ENCODE assay signal across 18 cellular contexts in genomic region chr20:23087587-23088275, GRCh38. TPM values are rescaled to one million over a fixed set of nuclear protein-coding genes. Genes with fewer than 3 reads are reported as not detected.
DNase-seq lines count a peak whose midpoint lies in the region; ATAC-seq and TF ChIP-seq lines count a peak whose summit lies in the region.
"Had no signal": no experiment of that assay in that cellular context is flagged by ENCODE, and none has a peak within 500 bp of the region (broad histone marks: within the 10 kb centered on the region; RNA-seq: fewer than 3 reads in every experiment).

No MANE protein-coding gene starts in this region.

- CTCF ChIA-PET in MCF 10A (lab: Yijun Ruan, JAX) (interaction anchor here (0.7 kb wide), 2 partner anchors 113 to 205 kb away, joined by 3 to 4 read pairs; no protein-coding TSS in a partner anchor), mammary epithelial cell (lab: Charles Lee; ENCODE audit: low non-redundant PET) (no interaction called here)

- no peak for TF ChIP-seq EP300 in upper lobe of left lung (IDR thresholded peaks at IDR 0.05)

- no peak for DNase-seq in MCF 10A (ENCODE audit: unreplicated experiment)
- no peak for DNase-seq in mammary epithelial cell
- peak; percentile 17 to 56 for DNase-seq in upper lobe of left lung
- no peak for DNase-seq in inferior parietal cortex (ENCODE audit: extremely low spot score)
- no peak for DNase-seq in activated CD4-positive, alpha-beta T cell treated with anti-CD3 and anti-CD28 coated beads for 4 hours
- no peak for DNase-seq in SW 1271 (lab: John Stamatoyannopoulos, UW)
- DNase-seq: activated CD8-positive, alpha-beta memory T cell treated with anti-CD3 and anti-CD28 coated beads, Interleukin-2, amount 50 U/mL, for 48 hours; IMR-90; NCI-H187; NCI-H69; SHP77 treated with DMSO at 0.1 percent for 48 hours had no signal

- H3K27me3 ChIP-seq in mammary epithelial cell (ENCODE audit: insufficient read depth, low read length) (no peaks in the 10 kb centered on the region), duodenal mucosa (ENCODE audit: control insufficient read depth in 1 of 2, insufficient read depth in 2 of 2, low read length in 2 of 2) (no peaks in the 10 kb centered on the region), neutrophil (no peaks in the 10 kb centered on the region), upper lobe of left lung (no peaks in the 10 kb centered on the region)

- H3K4me1 Mint-ChIP-seq in MCF 10A (ENCODE audit: insufficient read depth, unreplicated experiment): peaks cover 5% of the 10 kb centered on the region

- ATAC-seq in upper lobe of left lung (ENCODE audit: low FRiP score in 2 of 2): peak in 1 of 2 donors; percentile 40
- ATAC-seq: WTC11 had no signal

- H3K36me3 ChIP-seq in mammary epithelial cell (ENCODE audit: insufficient read depth, low read length) (no peaks in the 10 kb centered on the region), duodenal mucosa (ENCODE audit: control insufficient read depth in 1 of 2, insufficient read depth in 2 of 2, low read length in 2 of 2) (no peaks in the 10 kb centered on the region), neutrophil (peaks cover 2% of the 10 kb centered on the region), upper lobe of left lung (no peaks in the 10 kb centered on the region)

- H2AFZ ChIP-seq in mammary epithelial cell (ENCODE audit: low read depth, low read length): no peak overlapping the region

- H3K4me2 ChIP-seq in mammary epithelial cell (ENCODE audit: insufficient read depth, low read depth, low read length): no peak overlapping the region

- H3K27ac ChIP-seq in mammary epithelial cell (ENCODE audit: insufficient read depth, low read depth, low read length): no peak overlapping the region
- H3K27ac ChIP-seq in duodenal mucosa (ENCODE audit: low read depth, low read length): peak overlapping the region; percentile 67
- H3K27ac ChIP-seq in neutrophil: peak overlapping the region; percentile 99
- H3K27ac ChIP-seq in upper lobe of left lung: peak overlapping the region; percentile 89 to 97 (median 92)

- no peak overlapping the region for H3K4me3 ChIP-seq in mammary epithelial cell (replicated peaks in 1 of 3; ENCODE audit: insufficient read depth in 1 of 3, low read depth in 2 of 3, low read length in 3 of 3)
- no peak overlapping the region for H3K4me3 ChIP-seq in duodenal mucosa (ENCODE audit: low read depth in 1 of 2, low read length in 2 of 2)
- H3K4me3 ChIP-seq in neutrophil (ENCODE audit: low read depth in 1 of 2, low read length in 1 of 2): peak overlapping the region in 1 of 2 experiments; percentile 90
- no peak overlapping the region for H3K4me3 ChIP-seq in upper lobe of left lung
- H3K4me3 ChIP-seq: mucosa of descending colon had no signal

- intact Hi-C loops in MCF 10A (cut with micrococcal nuclease): no loop called here
- intact Hi-C loops in mammary epithelial cell (cut with micrococcal nuclease): no loop called here

- TF ChIP-seq POLR2A in upper lobe of left lung (IDR thresholded peaks at IDR 0.05): no peak

- no peaks in the 10 kb centered on the region for H3K9me3 ChIP-seq in mammary epithelial cell (replicated peaks; ENCODE audit: insufficient read depth, low read length)
- no peaks in the 10 kb centered on the region for H3K9me3 ChIP-seq in duodenal mucosa (ENCODE audit: control insufficient read depth in 1 of 2, low read length in 2 of 2)
- no peaks in the 10 kb centered on the region for H3K9me3 ChIP-seq in neutrophil
- H3K9me3 ChIP-seq in upper lobe of left lung: no peaks in the 10 kb centered on the region
- H3K9me3 ChIP-seq: mucosa of descending colon had no signal

- no TSS peak for BruUV-seq in MCF 10A (replicated peaks; lab: Mats Ljungman, UMichigan)
- BruUV-seq in mammary epithelial cell (replicated peaks; lab: Mats Ljungman, UMichigan): no TSS peak

- no peaks in the 10 kb centered on the region for H3K9me3 Mint-ChIP-seq in MCF 10A (ENCODE audit: unreplicated experiment)
- H3K9me3 Mint-ChIP-seq: WTC11 had no signal

- no peaks in the 10 kb centered on the region for H3K36me3 Mint-ChIP-seq in MCF 10A (ENCODE audit: insufficient read depth, unreplicated experiment)
- H3K36me3 Mint-ChIP-seq: activated naive CD8-positive, alpha-beta T cell; WTC11 had no signal

- H3K79me2 ChIP-seq in mammary epithelial cell (ENCODE audit: insufficient read depth, low read length): no peaks in the 10 kb centered on the region

- H3K4me3 Mint-ChIP-seq in MCF 10A (ENCODE audit: unreplicated experiment): no peak overlapping the region
- H3K4me3 Mint-ChIP-seq: activated naive CD8-positive, alpha-beta T cell; WTC11 had no signal

- 86% methylated on average over 7 of the region's 10 CpGs for WGBS in mammary epithelial cell (ENCODE audit: low coverage, missing lambda C conversion rate)
- WGBS in upper lobe of left lung, 2 donors: 68 to 79% methylated on average over 10 of the region's 10 CpGs

- H3K9ac ChIP-seq in mammary epithelial cell (ENCODE audit: insufficient read depth, low read length): no peak overlapping the region
- no peak overlapping the region for H3K9ac ChIP-seq in duodenal mucosa (ENCODE audit: low read depth in 1 of 2, low read length in 2 of 2)

- TF ChIP-seq CTCF in MCF 10A (IDR thresholded peaks at IDR 0.05; ENCODE audit: unreplicated experiment) (no peak), mammary epithelial cell (conservative IDR thresholded peaks at IDR 0.05 in 1 of 2, IDR thresholded peaks at IDR 0.05 in 1 of 2; ENCODE audit: extremely low read depth in 1 of 2, insufficient read depth in 1 of 2, low read depth in 1 of 2, low read length in 2 of 2) (no peak), neutrophil (IDR thresholded peaks at IDR 0.05) (no peak), upper lobe of left lung (IDR thresholded peaks at IDR 0.05) (no peak)

- no peaks in the 10 kb centered on the region for H4K20me1 ChIP-seq in mammary epithelial cell (ENCODE audit: insufficient read depth, low read length)

- H3K4me1 ChIP-seq in mammary epithelial cell (ENCODE audit: insufficient read depth, low read length) (peaks cover 6% of the 10 kb centered on the region), duodenal mucosa (ENCODE audit: control insufficient read depth in 1 of 2, insufficient read depth in 2 of 2, low read length in 2 of 2) (no peaks in the 10 kb centered on the region), neutrophil (ENCODE audit: control insufficient read depth in 1 of 2, insufficient read depth in 1 of 2, low read depth in 1 of 2, low read length in 1 of 2) (peaks cover 42 to 49% of the 10 kb centered on the region in 2 experiments), upper lobe of left lung (peaks cover 20 to 57% (median 21%) of the 10 kb centered on the region in 4 donors)

- peak overlapping the region; percentile 64 for H3K27ac Mint-ChIP-seq in MCF 10A (ENCODE audit: low read depth, unreplicated experiment)
- H3K27ac Mint-ChIP-seq: activated naive CD8-positive, alpha-beta T cell; WTC11 had no signal

- no peaks in the 10 kb centered on the region for H3K27me3 Mint-ChIP-seq in MCF 10A (ENCODE audit: insufficient read depth, unreplicated experiment)
- H3K27me3 Mint-ChIP-seq: activated naive CD8-positive, alpha-beta T cell had no signal

- in situ Hi-C loops in mammary epithelial cell (cut with MboI; ENCODE audit: low sequenced_read_pairs in 2 of 2): no loop called here

- POLR2A ChIA-PET in MCF 10A (lab: Yijun Ruan, JAX): interaction anchor here (0.6 kb wide), 1 partner anchor 8 kb away, joined by 4 read pairs; no protein-coding TSS in a partner anchor

- dilution Hi-C loops in mammary epithelial cell (cut with HindIII; ENCODE audit: low sequenced_read_pairs): no loop called here

RNA-seq across cellular contexts. Expression of gene CD93, which starts 1.6 kb away (rescaled TPM):
- total RNA-seq in MCF 10A (2022): not detected in 2 replicates
- not detected for total RNA-seq in mammary epithelial cell
- not detected for polyA plus RNA-seq in mammary epithelial cell
- not detected for polyA minus RNA-seq in mammary epithelial cell
- 100 to 1,000 TPM in 1 of 6 donors, 10 to 100 TPM in 5; 25.1 to 160 (median 68.8) TPM for total RNA-seq in upper lobe of left lung

RNA-seq across cellular contexts. Expression of gene THBD, which starts 38.3 kb away (rescaled TPM):
- total RNA-seq in MCF 10A (2022) (15.4 and 36.2 TPM in 2 replicates), mammary epithelial cell (10 to 100 TPM in 1 of 2 donors, 1 to 10 TPM in 1; 1.4 to 36.7 TPM), upper lobe of left lung (100 to 1,000 TPM in 3 of 6 donors, 10 to 100 TPM in 3; 17.8 to 235 (median 88.1) TPM)
- 2.6 TPM for polyA plus RNA-seq in mammary epithelial cell
- polyA minus RNA-seq in mammary epithelial cell: 1.4 TPM
- total RNA-seq: IMR-90 had no signal

RNA-seq across cellular contexts. Expression of gene SSTR4, which starts 52.6 kb away (rescaled TPM):
- total RNA-seq in MCF 10A (2022): not detected in 2 replicates
- not detected for total RNA-seq in mammary epithelial cell
- polyA plus RNA-seq in mammary epithelial cell: not detected
- not detected for polyA minus RNA-seq in mammary epithelial cell
- total RNA-seq in upper lobe of left lung: under 1 TPM in 1 of 6 donors, not detected in 5; 0.30 TPM
- total RNA-seq: chondrocyte, IMR-90, WTC11 had no signal
- polyA plus RNA-seq: IMR-90, thymus had no signal

Comparison
In these comparisons a context has a peak if more than half of its experiments do, and no peak if none do; other contexts are left out.
1. DNase-seq: peak in upper lobe of left lung (2 of 2); none in MCF 10A (single experiment), mammary epithelial cell (single experiment), inferior parietal cortex (single experiment), activated CD4-positive, alpha-beta T cell treated with anti-CD3 and anti-CD28 coated beads for 4 hours (0 of 2) and SW 1271 (0 of 2).
2. RNA of gene CD93, which starts 1.6 kb away (total RNA-seq): 25.1 to 160 TPM in upper lobe of left lung; not detected in mammary epithelial cell and not detected in MCF 10A; every median in the first group is over 10 times any median in the second.